Comparison of ENCODE assay signal across 17 cellular contexts in genomic region chr13:75702476-75702875, GRCh38.
"Had no signal": no experiment of that assay in that cellular context is flagged by ENCODE, and none has a peak within 500 bp of the region (broad histone marks: within the 10 kb centered on the region; RNA-seq: fewer than 3 reads in every experiment).

No MANE protein-coding gene starts in this region.

- H3K4me3 ChIP-seq: esophagus squamous epithelium, tibial nerve, vagina had no signal

- ATAC-seq: activated T-helper 17 cell treated with anti-CD3 and anti-CD28 coated beads, Interleukin-2, amount 50 U/mL, for 72 hours; left ventricle myocardium superior; natural killer cell; stimulated activated naive B cell treated with anti-CD40 and anti-IgM and Interleukin-4, amounts not matched to agents 10 μg/mL and 1 μg/mL and 100 μg/mL, for 72 hours had no signal

- H3K9me3 ChIP-seq: esophagus squamous epithelium, tibial nerve, vagina had no signal

- H3K27me3 ChIP-seq: esophagus squamous epithelium, tibial nerve, vagina had no signal

- H3K36me3 ChIP-seq: esophagus squamous epithelium, tibial nerve, vagina had no signal

- H3K27ac ChIP-seq: esophagus squamous epithelium, vagina had no signal

- DNase-seq: activated CD4-positive, alpha-beta T cell treated with anti-CD3 and anti-CD28 coated beads, Interleukin-2, amount 50 U/mL, for 48 hours; activated naive CD4-positive, alpha-beta T cell treated with Interleukin-2 at 50 U/mL for 16 hours; aorta; cerebellar nuclear complex; effector CD8-positive, alpha-beta T cell; esophagus squamous epithelium; head of caudate nucleus; kidney glomerular epithelial cell; left ventricle myocardium superior; mesendoderm; natural killer cell; stimulated activated CD4-positive, alpha-beta T cell treated with anti-CD3 and anti-CD28 coated beads, Interleukin-2, amount 100 ng/mL, for 48 hours; stimulated activated naive B cell treated with anti-CD40 and anti-IgM and Interleukin-4, amounts not matched to agents 10 μg/mL and 1 μg/mL and 100 μg/mL, for 72 hours; substantia nigra had no signal
